ENCODE assay signal across 22 cellular contexts in genomic region chr9:81077572-81077971, GRCh38.
DNase-seq lines count a peak whose midpoint lies in the region; ATAC-seq lines count a peak whose summit lies in the region.
"Had no signal": no experiment of that assay in that cellular context is flagged by ENCODE, and none has a peak within 500 bp of the region (broad histone marks: within the 10 kb centered on the region; RNA-seq: fewer than 3 reads in every experiment).

No MANE protein-coding gene starts in this region.

- no peaks in the 10 kb centered on the region for H3K79me1 ChIP-seq in mesendoderm (ENCODE audit: low read length)

- no peak for DNase-seq in mesendoderm
- DNase-seq in stimulated activated CD4-positive, alpha-beta T cell treated with anti-CD3 and anti-CD28 coated beads, Interleukin-4, amount 100 ng/mL, for 24 hours, result no peak
- DNase-seq in amniotic stem cell (lab: John Stamatoyannopoulos, UW), result no peak
- DNase-seq in sciatic nerve (ENCODE audit: low spot score), result no peak
- no peak for DNase-seq in NCI-H2029 (lab: John Stamatoyannopoulos, UW)
- DNase-seq: activated CD4-positive, alpha-beta memory T cell treated with anti-CD3 and anti-CD28 coated beads, Interleukin-2, amount 10 ng/mL, durations not matched to agents 7 days and 5 days; anterior cingulate cortex; DMS153; effector CD4-positive, alpha-beta T cell; left ventricle myocardium superior; naive B cell; NCI-H2029 treated with DMSO at 0.1 percent for 48 hours; NCI-H748 treated with DMSO at 0.1 percent for 48 hours; right lobe of liver; stimulated activated CD4-positive, alpha-beta T cell treated with anti-CD3 and anti-CD28 coated beads, Interleukin-4, amount 100 ng/mL, for 4 hours; upper lobe of right lung had no signal

- no peak overlapping the region for H3K4me3 ChIP-seq in mesendoderm (ENCODE audit: low read length)
- H3K4me3 ChIP-seq: right lobe of liver, upper lobe of right lung had no signal

- no peak overlapping the region for H3K18ac ChIP-seq in mesendoderm (ENCODE audit: low read length)

- ATAC-seq in GM18870 (IDR thresholded peaks at IDR 0.05; ENCODE audit: unreplicated experiment) (peak; percentile 83), GM21447 (IDR thresholded peaks at IDR 0.05; ENCODE audit: unreplicated experiment) (peak; percentile 87), HG02981 (IDR thresholded peaks at IDR 0.05; ENCODE audit: unreplicated experiment) (peak; percentile 58), sciatic nerve (no peak)
- ATAC-seq: activated CD4-positive, CD25-positive, alpha-beta regulatory T cell treated with anti-CD3 and anti-CD28 coated beads, Interleukin-2, amount 50 U/mL, for 24 hours; left ventricle myocardium superior; right lobe of liver; stimulated activated memory B cell treated with anti-CD40 and anti-IgM and Interleukin-4, amounts not matched to agents 10 μg/mL and 1 μg/mL and 100 μg/mL, for 72 hours; upper lobe of right lung had no signal

- no peak overlapping the region for H3K23ac ChIP-seq in mesendoderm (ENCODE audit: low read length)

- no peak overlapping the region for H2BK120ac ChIP-seq in mesendoderm (ENCODE audit: low read depth, low read length)

- H4K5ac ChIP-seq in mesendoderm (ENCODE audit: low read length), result no peak overlapping the region

- H3K27ac ChIP-seq in mesendoderm (ENCODE audit: low read depth, low read length), result no peak overlapping the region
- H3K27ac ChIP-seq: epithelial cell of prostate, right lobe of liver, upper lobe of right lung had no signal

- no peaks in the 10 kb centered on the region for H3K4me1 ChIP-seq in mesendoderm (ENCODE audit: control insufficient read depth, low read depth, low read length)
- H3K4me1 ChIP-seq: right lobe of liver, upper lobe of right lung had no signal

- no peak overlapping the region for H2AK5ac ChIP-seq in mesendoderm (ENCODE audit: low read length)

- no peak overlapping the region for H3K4ac ChIP-seq in mesendoderm (ENCODE audit: low read depth, low read length)

- no peak overlapping the region for H3K56ac ChIP-seq in mesendoderm (ENCODE audit: low read length)

- H3K27me3 ChIP-seq in mesendoderm (ENCODE audit: insufficient read depth, low read length, poor library complexity), result no peaks in the 10 kb centered on the region
- H3K27me3 ChIP-seq: right lobe of liver, upper lobe of right lung had no signal

- no peak overlapping the region for H3K9ac ChIP-seq in mesendoderm (ENCODE audit: low read length)

- no peaks in the 10 kb centered on the region for H3K79me2 ChIP-seq in mesendoderm (ENCODE audit: control insufficient read depth, insufficient read depth, low read length)

- H3K4me2 ChIP-seq in mesendoderm (ENCODE audit: low read length), result no peak overlapping the region

- H3K36me3 ChIP-seq in mesendoderm (ENCODE audit: control insufficient read depth, insufficient read depth, low read length), result no peaks in the 10 kb centered on the region
- H3K36me3 ChIP-seq: right lobe of liver, upper lobe of right lung had no signal

- peak overlapping the region; percentile 57 for H2BK15ac ChIP-seq in mesendoderm (replicated peaks; ENCODE audit: low read depth)

- H2BK5ac ChIP-seq in mesendoderm (ENCODE audit: low read length), result no peak overlapping the region

- H4K8ac ChIP-seq in mesendoderm (ENCODE audit: low read depth, low read length), result no peak overlapping the region

- intact Hi-C loops in sciatic nerve (cut with DNase I), result no loop called here
